Comparison of ENCODE assay signal across 1 cellular context in genomic region chr1:206450271-206450670, GRCh38.
TF ChIP-seq lines count a peak whose summit lies in the region.

No MANE protein-coding gene starts in this region.

TF ChIP-seq in endothelial cell of umbilical vein, 7 proteins besides CTCF, POLR2A, EP300 and RAD21:
- TF ChIP-seq MAX (IDR thresholded peaks at IDR 0.05; ENCODE audit: insufficient read depth, insufficient read length) (no peak), FOS (IDR thresholded peaks at IDR 0.05; ENCODE audit: borderline replicate concordance, insufficient read depth, low read length) (no peak), MYC (IDR thresholded peaks at IDR 0.05; ENCODE audit: low read depth, low read length) (no peak), EZH2 (IDR thresholded peaks at IDR 0.05; ENCODE audit: borderline replicate concordance, low read depth, low read length, severe bottlenecking) (no peak), JUN (IDR thresholded peaks at IDR 0.05; ENCODE audit: borderline replicate concordance, insufficient read depth, insufficient read length, low read depth) (no peak), GATA2 (IDR thresholded peaks at IDR 0.05; ENCODE audit: insufficient read depth, insufficient read length, low read depth, low read length) (no peak), POLR2AphosphoS5 (IDR thresholded peaks at IDR 0.05; ENCODE audit: insufficient read depth, low read depth, low read length) (no peak)
